Comparison of ENCODE assay signal across 8 cellular contexts in the genomic region with DNA sequence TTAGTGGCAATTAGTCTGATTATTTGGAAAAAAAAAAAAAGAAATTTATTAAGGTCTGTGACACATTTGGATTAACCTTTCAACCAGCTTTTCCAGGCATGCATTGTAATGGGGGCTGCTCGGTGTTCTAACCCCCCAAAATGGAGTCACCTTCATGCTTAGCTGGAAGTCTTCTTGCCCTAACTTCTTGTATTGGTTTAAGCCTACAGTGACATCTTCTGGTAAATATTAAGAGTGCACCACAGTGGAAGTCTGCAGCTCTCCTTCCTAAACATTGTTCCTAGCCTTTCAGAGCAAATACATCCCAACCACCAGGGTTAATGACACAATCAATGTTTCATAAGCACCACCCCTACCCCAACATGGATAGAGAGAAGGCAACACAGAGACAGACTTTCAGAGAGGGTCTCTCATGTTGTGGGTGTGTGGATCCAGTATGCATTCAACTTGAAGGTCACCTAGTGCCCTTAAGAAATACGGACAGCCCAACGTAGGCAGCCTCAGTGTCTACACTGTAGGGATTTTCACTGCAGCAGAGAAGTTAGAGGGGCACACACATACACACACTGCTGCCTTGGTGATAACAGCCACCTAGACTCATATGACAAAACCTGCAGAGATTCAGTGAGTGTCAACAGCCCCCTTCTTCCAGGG.
A peak's percentile ranks its signal among the peaks of the same experiment; 100 is the strongest.
DNase-seq lines count a peak whose midpoint lies in the region; ATAC-seq, FAIRE-seq and TF ChIP-seq lines count a peak whose summit lies in the region.

No MANE protein-coding gene starts in this region.

- no peaks in the 10 kb centered on the region for H3K4me1 ChIP-seq in lung (ENCODE audit: control insufficient read depth in 2 of 2, insufficient read depth in 2 of 2, low read length in 2 of 2)

- TF ChIP-seq CTCF in bronchial epithelial cell (IDR thresholded peaks at IDR 0.05; ENCODE audit: insufficient read depth, low read length, severe bottlenecking) (peak; percentile 38), lung (IDR thresholded peaks at IDR 0.05; ENCODE audit: control extremely low read depth, extremely low read depth) (peak; percentile 32)

- H3K27ac ChIP-seq in lung (ENCODE audit: low read depth in 1 of 2, low read length in 1 of 2), result no peak overlapping the region

- FAIRE-seq in bronchial epithelial cell (lab: Jason Lieb, UNC), result no peak

- H3K4me3 ChIP-seq in bronchial epithelial cell (ENCODE audit: low read depth, low read length) (no peak overlapping the region), lung (no peak overlapping the region)

- H3K27me3 ChIP-seq in bronchial epithelial cell (ENCODE audit: control insufficient read depth, insufficient read depth, low read length), result no peaks in the 10 kb centered on the region
- H3K27me3 ChIP-seq in lung (ENCODE audit: control insufficient read depth, insufficient read depth), result no peaks in the 10 kb centered on the region

- DNase-seq in COR-L47 (lab: John Stamatoyannopoulos, UW) (peak; percentile 1), NCI-H146 (lab: John Stamatoyannopoulos, UW) (peak; percentile 26), bronchial epithelial cell (ENCODE audit: low read depth) (peak; percentile 38), lung (ENCODE audit: low spot score) (no peak), T-helper 9 cell (no peak)

- peak; percentile 61 for ATAC-seq in GM19043 (IDR thresholded peaks at IDR 0.05; ENCODE audit: low read depth, unreplicated experiment)
- no peak for ATAC-seq in lung (ENCODE audit: insufficient read depth, low FRiP score)
- no peak for ATAC-seq in GM21737 (IDR thresholded peaks at IDR 0.05; ENCODE audit: unreplicated experiment)
- no peak for ATAC-seq in HG02970 (IDR thresholded peaks at IDR 0.05; ENCODE audit: low FRiP score, unreplicated experiment)

- 53 to 56% methylated on average over 3 of the region's 3 CpGs for WGBS in lung, 2 donors

- H3K36me3 ChIP-seq in bronchial epithelial cell (ENCODE audit: control insufficient read depth, insufficient read depth, low read length) (no peaks in the 10 kb centered on the region), lung (ENCODE audit: control insufficient read depth in 2 of 2, insufficient read depth in 2 of 2, low read length in 2 of 2) (no peaks in the 10 kb centered on the region)

- peaks cover 0 to 3% of the 10 kb centered on the region in 2 donors for H3K9me3 ChIP-seq in lung (ENCODE audit: control insufficient read depth in 2 of 2, insufficient read depth in 1 of 2, low read length in 1 of 2)

Comparison
In these comparisons a context has a peak if more than half of its experiments do, and no peak if none do; other contexts are left out.
1. DNase-seq: peak in COR-L47 (single experiment), NCI-H146 (single experiment) and bronchial epithelial cell (single experiment); none in lung (single experiment) and T-helper 9 cell (single experiment).